Comparison of ENCODE assay signal across 8 cellular contexts in the genomic region with DNA sequence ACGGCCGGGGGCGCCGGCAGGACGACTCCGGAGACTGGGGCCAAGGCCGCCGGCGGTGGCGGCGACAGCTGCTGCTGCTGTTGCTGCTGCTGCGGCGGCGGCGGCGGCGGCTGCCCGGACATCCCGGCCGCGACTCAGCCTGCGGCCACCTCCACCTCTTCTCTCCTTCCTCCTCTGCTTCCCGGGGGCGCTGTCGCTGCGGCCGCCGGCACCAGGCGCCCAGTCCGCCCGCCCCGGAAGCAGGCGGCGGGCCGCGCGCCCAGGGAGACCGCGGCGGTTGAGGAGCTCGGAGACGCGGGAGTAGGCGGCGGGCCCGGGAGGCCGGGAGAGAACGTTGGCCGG. TPM values are rescaled to one million over a fixed set of nuclear protein-coding genes. Genes with fewer than 3 reads are reported as not detected.
A peak's percentile ranks its signal among the peaks of the same experiment; 100 is the strongest.
DNase-seq lines count a peak whose midpoint lies in the region; ATAC-seq, FAIRE-seq and TF ChIP-seq lines count a peak whose summit lies in the region.

No MANE protein-coding gene starts in this region.

- peaks cover 56% of the 10 kb centered on the region for H3K4me1 Mint-ChIP-seq in CD14-positive monocyte

- H3K27me3 ChIP-seq in effector memory CD4-positive, alpha-beta T cell (replicated peaks; ENCODE audit: control insufficient read depth, insufficient read depth, low read length, poor library complexity, severe bottlenecking) = no peaks in the 10 kb centered on the region
- H3K27me3 ChIP-seq in neural cell (ENCODE audit: insufficient read depth, low read depth, low read length) = no peaks in the 10 kb centered on the region

- TF ChIP-seq CTCF in CD14-positive monocyte (IDR thresholded peaks at IDR 0.05) (no peak), neural cell (IDR thresholded peaks at IDR 0.05; ENCODE audit: poor library complexity, severe bottlenecking) (peak; percentile 44), D721Med (IDR thresholded peaks at IDR 0.05; ENCODE audit: insufficient read depth, missing control alignments) (no peak)

- H3K79me2 ChIP-seq in neural cell (replicated peaks; ENCODE audit: insufficient read depth, low read length) = peaks cover 45% of the 10 kb centered on the region

- no peak overlapping the region for H3K4me2 ChIP-seq in neural cell (ENCODE audit: low read length)

- H3K9me3 Mint-ChIP-seq in CD14-positive monocyte = peaks cover 0 to 3% (median under 1%) of the 10 kb centered on the region in 7 donors

- H3K27ac Mint-ChIP-seq in CD14-positive monocyte = peak overlapping the region in 6 of 7 donors; percentile 46 to 90 (median 62)

- peak; percentile 57 for DNase-seq in CD14-positive monocyte (ENCODE audit: low spot score)
- DNase-seq in effector memory CD4-positive, alpha-beta T cell = peak; percentile 66 to 70 (median 68)
- DNase-seq in D721Med (ENCODE audit: insufficient read length, low spot score) = no peak
- DNase-seq in foreskin melanocyte = no peak

- H3K4me3 ChIP-seq in effector memory CD4-positive, alpha-beta T cell (ENCODE audit: insufficient read depth, low read depth, low read length, poor library complexity, severe bottlenecking) = peak overlapping the region; percentile 42
- H3K4me3 ChIP-seq in neural cell (ENCODE audit: low read length) = peak overlapping the region; percentile 52

- H3K36me3 ChIP-seq in effector memory CD4-positive, alpha-beta T cell (ENCODE audit: control insufficient read depth, insufficient read depth, low read length) = no peaks in the 10 kb centered on the region
- H3K36me3 ChIP-seq in neural cell (ENCODE audit: insufficient read depth, low read length) = no peaks in the 10 kb centered on the region

- H3K4me3 Mint-ChIP-seq in CD14-positive monocyte = peak overlapping the region; percentile 30 to 51

- peaks cover 0 to 2% (median 0%) of the 10 kb centered on the region in 3 donors for H3K27me3 Mint-ChIP-seq in CD14-positive monocyte (ENCODE audit: low read depth in 3 of 3)

- intact Hi-C loops in CD14-positive monocyte (cut with micrococcal nuclease) = loop anchor here (5.0 to 10.0 kb wide), 3 partner anchors 47 to 297 kb away; a partner anchor contains a TSS

- peak overlapping the region; percentile 62 for H3K27ac ChIP-seq in effector memory CD4-positive, alpha-beta T cell (ENCODE audit: insufficient read depth, low read length, poor library complexity, severe bottlenecking)
- H3K27ac ChIP-seq in neural cell (ENCODE audit: low read length) = peak overlapping the region; percentile 62

- TF ChIP-seq RAD21 in neural cell (conservative IDR thresholded peaks at IDR 0.05) = no peak

- H3K9me3 ChIP-seq in effector memory CD4-positive, alpha-beta T cell (ENCODE audit: control insufficient read depth, low read length) = no peaks in the 10 kb centered on the region
- no peaks in the 10 kb centered on the region for H3K9me3 ChIP-seq in neural cell (ENCODE audit: low read length)

- no peak for FAIRE-seq in D721Med (lab: Jason Lieb, UNC)

- no peak for TF ChIP-seq EP300 in neural cell (conservative IDR thresholded peaks at IDR 0.05; ENCODE audit: poor library complexity, severe bottlenecking)

- no peaks in the 10 kb centered on the region for H3K4me1 ChIP-seq in effector memory CD4-positive, alpha-beta T cell (ENCODE audit: control insufficient read depth, insufficient read depth, low read length, poor library complexity, severe bottlenecking)

- H3K36me3 Mint-ChIP-seq in CD14-positive monocyte = peaks cover 0 to 3% of the 10 kb centered on the region in 2 donors

- ATAC-seq in GM19043 (IDR thresholded peaks at IDR 0.05; ENCODE audit: low read depth, unreplicated experiment) = peak; percentile 40
- ATAC-seq in HG03196 (IDR thresholded peaks at IDR 0.05; ENCODE audit: unreplicated experiment) = peak; percentile 48
- peak; percentile 6 for ATAC-seq in SK-N-SH treated with all-trans-retinoic acid at 6 μM for 48 hours

- H2AFZ ChIP-seq in neural cell (ENCODE audit: low read depth, low read length) = no peak overlapping the region

- H4K20me1 ChIP-seq in neural cell (ENCODE audit: insufficient read depth) = peaks cover 4% of the 10 kb centered on the region

- peak overlapping the region; percentile 80 for H3K9ac ChIP-seq in neural cell (ENCODE audit: low read length)

- no peaks in the 10 kb centered on the region for H3K9me2 ChIP-seq in neural cell (ENCODE audit: insufficient read depth, low read length)

- no peaks in the 10 kb centered on the region for H3F3A ChIP-seq in neural cell (ENCODE audit: insufficient read depth, low read length, poor library complexity, severe bottlenecking)

TF ChIP-seq in SK-N-SH treated with all-trans-retinoic acid at 6 μM for 48 hours, 23 proteins besides CTCF, POLR2A, EP300 and RAD21 (continues in another document):
- TF ChIP-seq ISL1 (CRISPR knock-in tag; IDR thresholded peaks at IDR 0.05) (no peak), PPARA (CRISPR knock-in tag; IDR thresholded peaks at IDR 0.05; ENCODE audit: borderline replicate concordance) (no peak)
- TF ChIP-seq, protein P1, sequence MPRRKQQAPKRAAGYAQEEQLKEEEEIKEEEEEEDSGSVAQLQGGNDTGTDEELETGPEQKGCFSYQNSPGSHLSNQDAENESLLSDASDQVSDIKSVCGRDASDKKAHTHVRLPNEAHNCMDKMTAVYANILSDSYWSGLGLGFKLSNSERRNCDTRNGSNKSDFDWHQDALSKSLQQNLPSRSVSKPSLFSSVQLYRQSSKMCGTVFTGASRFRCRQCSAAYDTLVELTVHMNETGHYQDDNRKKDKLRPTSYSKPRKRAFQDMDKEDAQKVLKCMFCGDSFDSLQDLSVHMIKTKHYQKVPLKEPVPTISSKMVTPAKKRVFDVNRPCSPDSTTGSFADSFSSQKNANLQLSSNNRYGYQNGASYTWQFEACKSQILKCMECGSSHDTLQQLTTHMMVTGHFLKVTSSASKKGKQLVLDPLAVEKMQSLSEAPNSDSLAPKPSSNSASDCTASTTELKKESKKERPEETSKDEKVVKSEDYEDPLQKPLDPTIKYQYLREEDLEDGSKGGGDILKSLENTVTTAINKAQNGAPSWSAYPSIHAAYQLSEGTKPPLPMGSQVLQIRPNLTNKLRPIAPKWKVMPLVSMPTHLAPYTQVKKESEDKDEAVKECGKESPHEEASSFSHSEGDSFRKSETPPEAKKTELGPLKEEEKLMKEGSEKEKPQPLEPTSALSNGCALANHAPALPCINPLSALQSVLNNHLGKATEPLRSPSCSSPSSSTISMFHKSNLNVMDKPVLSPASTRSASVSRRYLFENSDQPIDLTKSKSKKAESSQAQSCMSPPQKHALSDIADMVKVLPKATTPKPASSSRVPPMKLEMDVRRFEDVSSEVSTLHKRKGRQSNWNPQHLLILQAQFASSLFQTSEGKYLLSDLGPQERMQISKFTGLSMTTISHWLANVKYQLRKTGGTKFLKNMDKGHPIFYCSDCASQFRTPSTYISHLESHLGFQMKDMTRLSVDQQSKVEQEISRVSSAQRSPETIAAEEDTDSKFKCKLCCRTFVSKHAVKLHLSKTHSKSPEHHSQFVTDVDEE (CRISPR knock-in tag; IDR thresholded peaks at IDR 0.05) = no peak

TF ChIP-seq in neural cell, 6 proteins besides CTCF, POLR2A, EP300 and RAD21:
- TF ChIP-seq SMC3 (conservative IDR thresholded peaks at IDR 0.05; ENCODE audit: poor library complexity) = no peak
- no peak for TF ChIP-seq MXI1 (conservative IDR thresholded peaks at IDR 0.05; ENCODE audit: poor library complexity, severe bottlenecking)
- no peak for TF ChIP-seq POLR2AphosphoS5 (IDR thresholded peaks at IDR 0.05)
- no peak for TF ChIP-seq TAF1 (IDR thresholded peaks at IDR 0.05; ENCODE audit: low read depth)
- TF ChIP-seq, protein P2, sequence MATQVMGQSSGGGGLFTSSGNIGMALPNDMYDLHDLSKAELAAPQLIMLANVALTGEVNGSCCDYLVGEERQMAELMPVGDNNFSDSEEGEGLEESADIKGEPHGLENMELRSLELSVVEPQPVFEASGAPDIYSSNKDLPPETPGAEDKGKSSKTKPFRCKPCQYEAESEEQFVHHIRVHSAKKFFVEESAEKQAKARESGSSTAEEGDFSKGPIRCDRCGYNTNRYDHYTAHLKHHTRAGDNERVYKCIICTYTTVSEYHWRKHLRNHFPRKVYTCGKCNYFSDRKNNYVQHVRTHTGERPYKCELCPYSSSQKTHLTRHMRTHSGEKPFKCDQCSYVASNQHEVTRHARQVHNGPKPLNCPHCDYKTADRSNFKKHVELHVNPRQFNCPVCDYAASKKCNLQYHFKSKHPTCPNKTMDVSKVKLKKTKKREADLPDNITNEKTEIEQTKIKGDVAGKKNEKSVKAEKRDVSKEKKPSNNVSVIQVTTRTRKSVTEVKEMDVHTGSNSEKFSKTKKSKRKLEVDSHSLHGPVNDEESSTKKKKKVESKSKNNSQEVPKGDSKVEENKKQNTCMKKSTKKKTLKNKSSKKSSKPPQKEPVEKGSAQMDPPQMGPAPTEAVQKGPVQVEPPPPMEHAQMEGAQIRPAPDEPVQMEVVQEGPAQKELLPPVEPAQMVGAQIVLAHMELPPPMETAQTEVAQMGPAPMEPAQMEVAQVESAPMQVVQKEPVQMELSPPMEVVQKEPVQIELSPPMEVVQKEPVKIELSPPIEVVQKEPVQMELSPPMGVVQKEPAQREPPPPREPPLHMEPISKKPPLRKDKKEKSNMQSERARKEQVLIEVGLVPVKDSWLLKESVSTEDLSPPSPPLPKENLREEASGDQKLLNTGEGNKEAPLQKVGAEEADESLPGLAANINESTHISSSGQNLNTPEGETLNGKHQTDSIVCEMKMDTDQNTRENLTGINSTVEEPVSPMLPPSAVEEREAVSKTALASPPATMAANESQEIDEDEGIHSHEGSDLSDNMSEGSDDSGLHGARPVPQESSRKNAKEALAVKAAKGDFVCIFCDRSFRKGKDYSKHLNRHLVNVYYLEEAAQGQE (IDR thresholded peaks at IDR 0.05; ENCODE audit: borderline replicate concordance) = no peak
- TF ChIP-seq EZH2 (IDR thresholded peaks at IDR 0.05; ENCODE audit: borderline replicate concordance, insufficient read depth, low read length, poor library complexity, severe bottlenecking) = no peak

RNA-seq across cellular contexts. Expression of a gene that starts 0.3 kb away (rescaled TPM):
- polyA plus RNA-seq in CD14-positive monocyte (1 to 10 TPM; 1.8 to 2.0 TPM), neural cell (51.7 and 52.2 TPM in 2 replicates)
- polyA minus RNA-seq in neural cell = 83.8 and 98.9 TPM in 2 replicates

Comparison
In these comparisons a context has a peak if more than half of its experiments do, and no peak if none do; other contexts are left out.
1. DNase-seq: peak in CD14-positive monocyte (single experiment) and effector memory CD4-positive, alpha-beta T cell (3 of 3); none in D721Med (single experiment) and foreskin melanocyte (single experiment).
2. RNA of a gene that starts 0.3 kb away (polyA plus RNA-seq): 51.7 to 52.2 TPM in neural cell; 1.8 to 2.0 TPM in CD14-positive monocyte; every median in the first group is over 10 times any median in the second.
3. Peak in every context shown above with its lines, with median percentiles within 50 percentile points of each other: ATAC-seq.